Comparison of ENCODE assay signal across 8 cellular contexts in the genomic region with DNA sequence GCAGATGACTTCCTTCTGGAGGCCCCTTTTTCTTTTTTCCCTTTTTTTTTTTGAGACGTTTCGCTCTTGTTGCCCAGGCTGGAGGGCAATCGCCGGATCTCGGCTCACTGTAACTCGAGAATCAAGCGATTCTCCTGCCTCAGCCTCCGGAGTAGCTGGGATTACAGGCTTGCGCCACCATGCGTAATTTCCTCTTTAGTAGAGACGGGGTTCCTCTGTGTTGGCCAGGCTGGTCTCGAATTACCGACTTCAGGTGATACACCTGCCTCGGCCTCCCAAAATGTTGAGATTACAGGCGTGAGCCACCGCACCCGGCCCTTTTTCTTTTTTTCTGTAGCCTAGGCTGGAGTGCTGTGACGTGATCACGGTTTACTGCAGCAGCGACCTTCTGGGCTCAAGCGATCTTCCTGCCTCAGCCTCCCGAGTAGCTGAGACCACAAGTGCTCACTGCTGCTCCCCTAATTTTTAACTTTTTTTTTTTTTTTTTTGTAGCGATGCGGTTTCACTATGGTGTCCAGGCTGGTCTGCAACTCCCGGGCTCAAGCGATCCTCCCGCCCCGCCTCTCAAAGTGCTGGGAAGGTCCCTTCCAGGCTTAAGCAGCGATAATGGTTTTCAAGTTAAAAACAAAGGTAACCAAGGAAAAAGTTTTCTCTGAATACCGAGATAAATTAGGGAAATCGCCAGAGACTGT. TPM values are rescaled to one million over a fixed set of nuclear protein-coding genes. Genes with fewer than 3 reads are reported as not detected.
DNase-seq lines count a peak whose midpoint lies in the region; ATAC-seq and TF ChIP-seq lines count a peak whose summit lies in the region.

No MANE protein-coding gene starts in this region.

- H3K27me3 ChIP-seq in liver (ENCODE audit: control insufficient read depth in 4 of 4, insufficient read depth in 4 of 4, low read length in 3 of 4) = no peaks in the 10 kb centered on the region

- H3K9me3 Mint-ChIP-seq in WTC11 = no peaks in the 10 kb centered on the region
- no peaks in the 10 kb centered on the region for H3K9me3 Mint-ChIP-seq in stimulated activated effector memory CD8-positive, alpha-beta T cell treated with anti-CD3 and anti-CD28 coated beads, Interleukin-12 subunit alpha, Interleukin-12 subunit beta, amount 100 ng/mL, for 72 hours

- peak overlapping the region; percentile 80 to 98 for H3K27ac ChIP-seq in liver (ENCODE audit: low read depth in 1 of 2, low read length in 2 of 2)

- H3K9me3 ChIP-seq in liver (ENCODE audit: control insufficient read depth in 4 of 4, low read length in 3 of 4) = no peaks in the 10 kb centered on the region

- peaks cover 0 to 16% (median 8%) of the 10 kb centered on the region in 4 donors for H3K4me1 ChIP-seq in liver (ENCODE audit: control insufficient read depth in 4 of 4, insufficient read depth in 4 of 4, low read length in 3 of 4)

- peak overlapping the region; percentile 84 to 93 (median 91) for H3K4me3 ChIP-seq in liver (ENCODE audit: low read depth in 1 of 3, low read length in 3 of 3)

- peaks cover 8% of the 10 kb centered on the region; the same call in 1 of the 2 replicates for H3K36me3 Mint-ChIP-seq in WTC11
- peaks cover 42% of the 10 kb centered on the region for H3K36me3 Mint-ChIP-seq in stimulated activated effector memory CD8-positive, alpha-beta T cell treated with anti-CD3 and anti-CD28 coated beads, Interleukin-12 subunit alpha, Interleukin-12 subunit beta, amount 100 ng/mL, for 72 hours

- DNase-seq in EH (ENCODE audit: low read depth) = peak; percentile 74
- DNase-seq in M059J (ENCODE audit: low read depth) = peak; percentile 74
- DNase-seq in WTC11 (ENCODE audit: low spot score) = peak; percentile 64
- peak; percentile 59 for DNase-seq in dedifferentiated amniotic fluid mesenchymal stem cell (ENCODE audit: extremely low spot score)
- peak; percentile 6 to 63 for DNase-seq in stimulated activated effector memory CD8-positive, alpha-beta T cell treated with anti-CD3 and anti-CD28 coated beads, Interleukin-12 subunit alpha, Interleukin-12 subunit beta, amount 100 ng/mL, for 72 hours (ENCODE audit: low spot score in 2 of 2)
- no peak for DNase-seq in GOT3 (lab: John Stamatoyannopoulos, UW)

- CTCF ChIA-PET in WTC11 (lab: Charles Lee) = interaction anchor here (0.7 to 3.6 kb wide), 3 partner anchors 10 to 67 kb away, joined by 4 to 27 read pairs (median 11); partner anchors contain the start of gene ZNF821

- H3K9ac ChIP-seq in liver (ENCODE audit: low read depth in 1 of 2, low read length in 2 of 2) = peak overlapping the region; percentile 76 to 92

- TF ChIP-seq RAD21 in liver (IDR thresholded peaks at IDR 0.05) = peak; percentile 24 to 39

- TF ChIP-seq CTCF in WTC11 (IDR thresholded peaks at IDR 0.05) (no peak), liver (IDR thresholded peaks at IDR 0.05; ENCODE audit: low read depth, low read length, missing input control) (no peak)

- peak; percentile 32 for ATAC-seq in GM21723 (IDR thresholded peaks at IDR 0.05; ENCODE audit: unreplicated experiment)
- ATAC-seq in WTC11 = peak; percentile 49
- peak; percentile 4 for ATAC-seq in stimulated activated effector memory CD8-positive, alpha-beta T cell treated with anti-CD3 and anti-CD28 coated beads, Interleukin-12 subunit alpha, Interleukin-12 subunit beta, amount 100 ng/mL, for 72 hours

- peak overlapping the region; percentile 97 for H3K27ac Mint-ChIP-seq in WTC11
- peak overlapping the region; percentile 96 for H3K27ac Mint-ChIP-seq in stimulated activated effector memory CD8-positive, alpha-beta T cell treated with anti-CD3 and anti-CD28 coated beads, Interleukin-12 subunit alpha, Interleukin-12 subunit beta, amount 100 ng/mL, for 72 hours

- no peaks in the 10 kb centered on the region for H3K27me3 Mint-ChIP-seq in WTC11 (ENCODE audit: low read depth)

- WGBS in liver = under 1% methylated on average over 31 of the region's 31 CpGs

- no peaks in the 10 kb centered on the region for H3K36me3 ChIP-seq in liver (ENCODE audit: control insufficient read depth in 4 of 4, insufficient read depth in 3 of 4, low read depth in 1 of 4, low read length in 3 of 4)

- H3K4me3 Mint-ChIP-seq in WTC11 = peak overlapping the region; percentile 98
- H3K4me3 Mint-ChIP-seq in stimulated activated effector memory CD8-positive, alpha-beta T cell treated with anti-CD3 and anti-CD28 coated beads, Interleukin-12 subunit alpha, Interleukin-12 subunit beta, amount 100 ng/mL, for 72 hours = peak overlapping the region; percentile 92

- H3K4me1 Mint-ChIP-seq in WTC11 = peaks cover 22% of the 10 kb centered on the region
- H3K4me1 Mint-ChIP-seq in stimulated activated effector memory CD8-positive, alpha-beta T cell treated with anti-CD3 and anti-CD28 coated beads, Interleukin-12 subunit alpha, Interleukin-12 subunit beta, amount 100 ng/mL, for 72 hours = peaks cover 14% of the 10 kb centered on the region

- POLR2A ChIA-PET in WTC11 (lab: Charles Lee) = interaction anchor here (0.6 to 2.4 kb wide), 5 partner anchors 11 to 234 kb away, joined by 3 to 17 read pairs (median 5); partner anchors contain the start of genes AP1G1, DHX38, TXNL4B and ZNF821

TF ChIP-seq in WTC11, 78 proteins besides CTCF, POLR2A, EP300 and RAD21:
- TF ChIP-seq EMX1 (CRISPR knock-in tag; IDR thresholded peaks at IDR 0.05) = no peak
- peak; percentile 3; the same call in 1 of the 2 replicates for TF ChIP-seq HMGXB4 (CRISPR knock-in tag; IDR thresholded peaks at IDR 0.05)
- 0 out of 2 replicates have a peak, but pooled peaks have one; percentile 47 for TF ChIP-seq SP1 (CRISPR knock-in tag; conservative IDR thresholded peaks at IDR 0.05)

TF ChIP-seq in liver, 16 proteins besides CTCF, POLR2A, EP300 and RAD21:
- no peak for TF ChIP-seq ZBTB33 (IDR thresholded peaks at IDR 0.05)
- no peak for TF ChIP-seq GABPA (IDR thresholded peaks at IDR 0.05 in 1 of 2, conservative IDR thresholded peaks at IDR 0.05 in 1 of 2)
- TF ChIP-seq NR2F2 (IDR thresholded peaks at IDR 0.05) = no peak
- TF ChIP-seq, protein P1, sequence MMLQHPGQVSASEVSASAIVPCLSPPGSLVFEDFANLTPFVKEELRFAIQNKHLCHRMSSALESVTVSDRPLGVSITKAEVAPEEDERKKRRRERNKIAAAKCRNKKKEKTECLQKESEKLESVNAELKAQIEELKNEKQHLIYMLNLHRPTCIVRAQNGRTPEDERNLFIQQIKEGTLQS (IDR thresholded peaks at IDR 0.05) = no peak
- no peak for TF ChIP-seq FOXA1 (IDR thresholded peaks at IDR 0.05)
- no peak for TF ChIP-seq SP1 (IDR thresholded peaks at IDR 0.05)
- TF ChIP-seq MAX (IDR thresholded peaks at IDR 0.05) = no peak
- no peak for TF ChIP-seq RXRA (IDR thresholded peaks at IDR 0.05)
- no peak for TF ChIP-seq EGR1 (IDR thresholded peaks at IDR 0.05; ENCODE audit: low read depth in 2 of 2)
- no peak for TF ChIP-seq YY1 (IDR thresholded peaks at IDR 0.05)
- no peak for TF ChIP-seq HNF4G (IDR thresholded peaks at IDR 0.05)
- TF ChIP-seq FOXA2 (IDR thresholded peaks at IDR 0.05) = no peak
- TF ChIP-seq TAF1 (conservative IDR thresholded peaks at IDR 0.05) = no peak
- no peak for TF ChIP-seq HNF4A (conservative IDR thresholded peaks at IDR 0.05)

RNA-seq across cellular contexts. Expression of gene IST1, which starts 1.0 kb away (rescaled TPM):
- total RNA-seq in M059J (2014; rRNA removed; shearing (Covaris generic)) = 233 and 241 TPM in 2 replicates
- total RNA-seq in WTC11 (2021) = 255 to 272 TPM (median 268 TPM) in 3 replicates
- total RNA-seq in liver = 10 to 100 TPM; 65.4 to 95.3 TPM
- 10 to 100 TPM; 33.8 to 41.7 TPM for polyA plus RNA-seq in liver

RNA-seq across cellular contexts. Expression of gene ZNF821, which starts 10.4 kb away (rescaled TPM):
- 12.9 and 13.8 TPM in 2 replicates for total RNA-seq in M059J (2014; rRNA removed; shearing (Covaris generic))
- total RNA-seq in WTC11 (2021) = 14.1 to 16.2 TPM (median 15.4 TPM) in 3 replicates
- 1 to 10 TPM; 1.9 to 2.1 TPM for total RNA-seq in liver
- polyA plus RNA-seq in liver = 1 to 10 TPM; 1.0 to 3.0 TPM

RNA-seq across cellular contexts. Expression of gene ATXN1L, which starts 48.6 kb away (rescaled TPM):
- 10.5 and 15.0 TPM in 2 replicates for total RNA-seq in M059J (2014; rRNA removed; shearing (Covaris generic))
- total RNA-seq in WTC11 (2021) = 21.5 to 23.2 TPM (median 23.0 TPM) in 3 replicates
- 10 to 100 TPM; 10.7 to 15.0 TPM for total RNA-seq in liver
- 1 to 10 TPM; 5.7 to 6.3 TPM for polyA plus RNA-seq in liver
